In genomic region chr12:93183940-93184663, GRCh38 we compare ENCODE assay signal across 10 cellular contexts.
DNase-seq lines count a peak whose midpoint lies in the region; ATAC-seq and TF ChIP-seq lines count a peak whose summit lies in the region.
"Had no signal": no experiment of that assay in that cellular context is flagged by ENCODE, and none has a peak within 500 bp of the region (broad histone marks: within the 10 kb centered on the region; RNA-seq: fewer than 3 reads in every experiment).

No MANE protein-coding gene starts in this region.

- peak overlapping the region; percentile 85 for H3K27ac Mint-ChIP-seq in activated T-cell treated with anti-CD3 and anti-CD28 coated beads, Interleukin-2, amount 50 U/mL, for 72 hours
- H3K27ac Mint-ChIP-seq in activated CD4-positive, alpha-beta memory T cell treated with anti-CD3 and anti-CD28 coated beads for 36 hours, result peak overlapping the region; percentile 20

- WGBS in testis, 2 donors, result 48 to 59% methylated on average over 5 of the region's 5 CpGs

- H3K27me3 Mint-ChIP-seq in activated T-cell treated with anti-CD3 and anti-CD28 coated beads, Interleukin-2, amount 50 U/mL, for 72 hours (ENCODE audit: low read depth), result no peaks in the 10 kb centered on the region
- H3K27me3 Mint-ChIP-seq in activated CD4-positive, alpha-beta memory T cell treated with anti-CD3 and anti-CD28 coated beads for 36 hours, result no peaks in the 10 kb centered on the region

- TF ChIP-seq POLR2A in testis (IDR thresholded peaks at IDR 0.05), result no peak

- H3K9me3 Mint-ChIP-seq in activated T-cell treated with anti-CD3 and anti-CD28 coated beads, Interleukin-2, amount 50 U/mL, for 72 hours, result peaks cover 0 to 4% of the 10 kb centered on the region in 2 donors
- H3K9me3 Mint-ChIP-seq in activated CD4-positive, alpha-beta memory T cell treated with anti-CD3 and anti-CD28 coated beads for 36 hours, result no peaks in the 10 kb centered on the region

- no peak for TF ChIP-seq CTCF in testis (IDR thresholded peaks at IDR 0.05)

- peak; percentile 38 to 43 for ATAC-seq in activated T-cell treated with anti-CD3 and anti-CD28 coated beads, Interleukin-2, amount 50 U/mL, for 72 hours (replicated peaks in 1 of 2)
- peak; percentile 90 for ATAC-seq in HG03066 (IDR thresholded peaks at IDR 0.05; ENCODE audit: low read depth, unreplicated experiment)

- POLR2A ChIA-PET in activated CD4-positive, alpha-beta memory T cell treated with anti-CD3 and anti-CD28 coated beads for 36 hours (lab: Charles Lee), result no interaction called here

- peaks cover 26% of the 10 kb centered on the region for H3K4me1 Mint-ChIP-seq in activated T-cell treated with anti-CD3 and anti-CD28 coated beads, Interleukin-2, amount 50 U/mL, for 72 hours (ENCODE audit: low read depth)
- H3K4me1 Mint-ChIP-seq in activated CD4-positive, alpha-beta memory T cell treated with anti-CD3 and anti-CD28 coated beads for 36 hours (ENCODE audit: low read depth), result peaks cover 10% of the 10 kb centered on the region

- H3K9me3 ChIP-seq in testis, result no peaks in the 10 kb centered on the region

- no peaks in the 10 kb centered on the region for H3K36me3 ChIP-seq in testis (ENCODE audit: low read depth, missing control alignments)

- no peak for DNase-seq in activated T-cell treated with anti-CD3 and anti-CD28 coated beads, Interleukin-2, amount 50 U/mL, for 72 hours
- no peak for DNase-seq in activated T-cell treated with anti-CD3 and anti-CD28 coated beads, Interleukin-2, amount 50 U/mL, for 48 hours
- no peak for DNase-seq in activated CD4-positive, alpha-beta memory T cell treated with anti-CD3 and anti-CD28 coated beads for 36 hours
- DNase-seq in kidney tubule cell (ENCODE audit: low spot score) (peak; percentile 21), testis (peak; percentile 72), AG08395 (ENCODE audit: low spot score) (no peak)
- no peak for DNase-seq in activated CD4-positive, CD25-positive, alpha-beta regulatory T cell treated with anti-CD3 and anti-CD28 coated beads, Interleukin-2, amount 50 U/mL, for 72 hours

- peaks cover 0 to 5% of the 10 kb centered on the region in 2 donors for H3K36me3 Mint-ChIP-seq in activated T-cell treated with anti-CD3 and anti-CD28 coated beads, Interleukin-2, amount 50 U/mL, for 72 hours (ENCODE audit: insufficient read depth in 2 of 2)
- no peaks in the 10 kb centered on the region for H3K36me3 Mint-ChIP-seq in activated CD4-positive, alpha-beta memory T cell treated with anti-CD3 and anti-CD28 coated beads for 36 hours

- CTCF ChIA-PET in activated CD4-positive, alpha-beta memory T cell treated with anti-CD3 and anti-CD28 coated beads for 36 hours (lab: Charles Lee), result no interaction called here

- peaks cover 10% of the 10 kb centered on the region for H3K4me1 ChIP-seq in testis

- H3K4me3 ChIP-seq in testis, result no peak overlapping the region

- H3K27me3 ChIP-seq in testis, result no peaks in the 10 kb centered on the region

- peak overlapping the region in 1 of 2 donors; percentile 68 for H3K4me3 Mint-ChIP-seq in activated T-cell treated with anti-CD3 and anti-CD28 coated beads, Interleukin-2, amount 50 U/mL, for 72 hours
- H3K4me3 Mint-ChIP-seq in activated CD4-positive, alpha-beta memory T cell treated with anti-CD3 and anti-CD28 coated beads for 36 hours, result no peak overlapping the region

- peak overlapping the region; percentile 50 to 57 for H3K27ac ChIP-seq in testis
- H3K27ac ChIP-seq: C4-2B, VCaP had no signal

- intact Hi-C loops in activated CD4-positive, alpha-beta memory T cell treated with anti-CD3 and anti-CD28 coated beads for 36 hours (cut with micrococcal nuclease), result no loop called here
- intact Hi-C loops in testis (cut with DNase I; ENCODE audit: low total_unique reads), result no loop called here

Comparison
In these comparisons a context has a peak if more than half of its experiments do, and no peak if none do; other contexts are left out.
1. DNase-seq: peak in kidney tubule cell (single experiment) and testis (single experiment); none in activated T-cell treated with anti-CD3 and anti-CD28 coated beads, Interleukin-2, amount 50 U/mL, for 72 hours (0 of 2), activated T-cell treated with anti-CD3 and anti-CD28 coated beads, Interleukin-2, amount 50 U/mL, for 48 hours (0 of 2), activated CD4-positive, alpha-beta memory T cell treated with anti-CD3 and anti-CD28 coated beads for 36 hours (single experiment), activated CD4-positive, CD25-positive, alpha-beta regulatory T cell treated with anti-CD3 and anti-CD28 coated beads, Interleukin-2, amount 50 U/mL, for 72 hours (single experiment) and AG08395 (single experiment).